Comparison of ENCODE assay signal across 8 cellular contexts in the genomic region with DNA sequence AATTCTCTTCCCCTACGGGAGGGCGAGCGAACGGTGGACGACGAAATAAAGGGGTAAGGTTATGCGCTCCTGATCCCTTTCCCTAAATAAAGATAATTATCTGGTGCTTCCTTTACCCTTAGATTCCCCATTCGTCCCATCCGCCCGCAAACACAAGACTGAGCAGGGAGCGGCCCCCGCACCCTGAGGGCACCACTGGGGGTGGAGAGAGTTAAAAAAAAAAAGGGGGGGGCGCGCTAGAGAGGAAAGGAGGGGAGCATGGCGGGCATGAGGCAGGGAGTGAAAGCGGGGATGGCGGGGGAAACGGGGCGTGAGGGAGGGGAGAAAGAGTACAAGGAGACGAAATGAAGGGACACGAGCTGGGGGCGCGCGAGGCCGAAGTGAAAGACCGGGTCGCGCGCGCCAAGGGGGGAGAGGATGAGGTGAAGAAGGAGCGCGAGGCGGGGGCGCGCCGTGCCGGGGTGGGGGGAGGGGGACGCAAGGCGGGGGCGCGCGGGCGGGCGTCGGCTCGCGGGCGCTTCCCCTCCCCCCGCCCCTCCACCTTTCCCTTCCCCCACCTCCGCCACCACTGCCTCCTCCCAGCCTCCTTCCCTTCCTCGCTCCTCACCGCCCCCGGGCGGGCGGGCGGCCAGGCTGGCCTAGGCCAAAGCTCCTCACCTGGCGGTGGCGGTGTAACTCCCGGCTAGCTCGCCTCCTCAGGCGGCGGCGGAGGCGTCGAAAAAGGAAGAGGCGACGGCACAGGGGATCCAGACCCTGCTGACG. TPM values are rescaled to one million over a fixed set of nuclear protein-coding genes. Genes with fewer than 3 reads are reported as not detected.
DNase-seq lines count a peak whose midpoint lies in the region; ATAC-seq, FAIRE-seq and TF ChIP-seq lines count a peak whose summit lies in the region.

No MANE protein-coding gene starts in this region.

- peak; percentile 67 for DNase-seq in ELR (ENCODE audit: low read depth)
- peak; percentile 74 for DNase-seq in RWPE1 (ENCODE audit: low spot score)
- DNase-seq in astrocyte (ENCODE audit: low read depth): no peak
- peak; percentile 12 for DNase-seq in iris pigment epithelial cell (ENCODE audit: low read depth)
- peak; percentile 27 to 65 (median 51) for DNase-seq in stimulated activated CD4-positive, alpha-beta T cell treated with anti-CD3 and anti-CD28 coated beads, Interleukin-1b, Interleukin-23, amount 100 ng/mL, for 24 hours (ENCODE audit: low read depth in 4 of 4, low spot score in 1 of 4)
- DNase-seq in NAMALWA (ENCODE audit: low spot score): no peak

- no peaks in the 10 kb centered on the region for H3K9me3 Mint-ChIP-seq in astrocyte (ENCODE audit: unreplicated experiment)

- peak overlapping the region; percentile 80 for H3K9ac ChIP-seq in astrocyte (ENCODE audit: low read length)

- H2AFZ ChIP-seq in astrocyte (ENCODE audit: low read depth, low read length): peak overlapping the region; percentile 58

- peak overlapping the region; percentile 95 for H3K4me3 Mint-ChIP-seq in astrocyte (ENCODE audit: unreplicated experiment)

- peaks cover 28% of the 10 kb centered on the region for H3K4me1 Mint-ChIP-seq in astrocyte (ENCODE audit: low read depth, unreplicated experiment)

- CTCF ChIA-PET in RWPE1 (lab: Yijun Ruan, JAX): interaction anchor here (0.5 to 2.1 kb wide), 6 partner anchors 9 to 363 kb away, joined by 3 to 7 read pairs (median 4); a partner anchor contains a TSS

- H3K9me3 ChIP-seq in astrocyte (ENCODE audit: insufficient read depth, low read depth, low read length): no peaks in the 10 kb centered on the region

- POLR2A ChIA-PET in RWPE1 (lab: Yijun Ruan, JAX; ENCODE audit: low non-redundant PET): interaction anchor here (0.5 to 1.4 kb wide), 3 partner anchors 18 to 66 kb away, joined by 3 to 5 read pairs (median 5); no protein-coding TSS in a partner anchor

- no peaks in the 10 kb centered on the region for H3K27me3 ChIP-seq in astrocyte (ENCODE audit: insufficient read depth, low read length)

- peak overlapping the region; percentile 89 for H3K4me2 ChIP-seq in astrocyte (ENCODE audit: low read length)

- ATAC-seq in GM19395 (IDR thresholded peaks at IDR 0.05; ENCODE audit: unreplicated experiment) (peak; percentile 30), HG03457 (IDR thresholded peaks at IDR 0.05; ENCODE audit: unreplicated experiment) (peak; percentile 10)

- H3K27me3 Mint-ChIP-seq in astrocyte (ENCODE audit: low read depth, unreplicated experiment): no peaks in the 10 kb centered on the region

- TF ChIP-seq CTCF in RWPE1 (conservative IDR thresholded peaks at IDR 0.05; ENCODE audit: low read depth): no peak
- TF ChIP-seq CTCF in astrocyte (IDR thresholded peaks at IDR 0.05; ENCODE audit: insufficient read depth, low read depth, low read length): no peak

- H3K36me3 ChIP-seq in astrocyte (ENCODE audit: insufficient read depth, low read length): no peaks in the 10 kb centered on the region

- peaks cover 48% of the 10 kb centered on the region for H4K20me1 ChIP-seq in astrocyte (ENCODE audit: insufficient read depth, low read length)

- peak overlapping the region; percentile 71 for H3K4me3 ChIP-seq in astrocyte (ENCODE audit: insufficient read depth, low read depth, low read length)

- peaks cover 31% of the 10 kb centered on the region for H3K4me1 ChIP-seq in astrocyte (ENCODE audit: insufficient read depth, low read length)

- H3K36me3 Mint-ChIP-seq in astrocyte (ENCODE audit: low read depth, unreplicated experiment): no peaks in the 10 kb centered on the region

- FAIRE-seq in astrocyte (lab: Jason Lieb, UNC): no peak

- H3K27ac ChIP-seq in RWPE1: peak overlapping the region; percentile 92
- peak overlapping the region; percentile 71 for H3K27ac ChIP-seq in astrocyte (ENCODE audit: low read depth, low read length)

- H3K79me2 ChIP-seq in astrocyte (ENCODE audit: insufficient read depth, low read length): peaks cover 49% of the 10 kb centered on the region

- peak overlapping the region; percentile 80 for H3K27ac Mint-ChIP-seq in astrocyte (ENCODE audit: unreplicated experiment)

RNA-seq across cellular contexts. Expression of a gene that starts 0.5 kb away (rescaled TPM):
- total RNA-seq in astrocyte: 48.4 and 56.9 TPM in 2 replicates

RNA-seq across cellular contexts. Expression of a gene that starts 24.3 kb away (rescaled TPM):
- 31.3 and 32.2 TPM in 2 replicates for total RNA-seq in astrocyte

RNA-seq across cellular contexts. Expression of a gene that starts 36.2 kb away (rescaled TPM):
- 38.3 and 38.4 TPM in 2 replicates for total RNA-seq in astrocyte

RNA-seq across cellular contexts. Expression of a gene that starts 41.1 kb away (rescaled TPM):
- 90.2 and 91.7 TPM in 2 replicates for total RNA-seq in astrocyte

RNA-seq across cellular contexts. Expression of a gene that starts 45.4 kb away (rescaled TPM):
- 5.3 and 6.1 TPM in 2 replicates for total RNA-seq in astrocyte

Comparison
In these comparisons a context has a peak if more than half of its experiments do, and no peak if none do; other contexts are left out.
1. DNase-seq: peak in ELR (single experiment), RWPE1 (single experiment), iris pigment epithelial cell (single experiment) and stimulated activated CD4-positive, alpha-beta T cell treated with anti-CD3 and anti-CD28 coated beads, Interleukin-1b, Interleukin-23, amount 100 ng/mL, for 24 hours (4 of 4); none in astrocyte (single experiment) and NAMALWA (single experiment).